In genomic region chr5:132814441-132815294, GRCh38 we compare ENCODE assay signal across 10 cellular contexts. TPM values are rescaled to one million over a fixed set of nuclear protein-coding genes. Genes with fewer than 3 reads are reported as not detected.
DNase-seq lines count a peak whose midpoint lies in the region; ATAC-seq and TF ChIP-seq lines count a peak whose summit lies in the region.
"Had no signal": no experiment of that assay in that cellular context is flagged by ENCODE, and none has a peak within 500 bp of the region (broad histone marks: within the 10 kb centered on the region; RNA-seq: fewer than 3 reads in every experiment).

No MANE protein-coding gene starts in this region.

- H3K9me3 ChIP-seq in adipocyte (ENCODE audit: control insufficient read depth, low read length): no peaks in the 10 kb centered on the region
- no peaks in the 10 kb centered on the region for H3K9me3 ChIP-seq in gastrocnemius medialis
- no peaks in the 10 kb centered on the region for H3K9me3 ChIP-seq in PC-9 (ENCODE audit: insufficient read depth, low read depth)

- H3K36me3 ChIP-seq in GM23338 (ENCODE audit: insufficient read depth): no peaks in the 10 kb centered on the region
- H3K36me3 ChIP-seq in adipocyte (ENCODE audit: control insufficient read depth, insufficient read depth, low read length, severe bottlenecking): no peaks in the 10 kb centered on the region
- H3K36me3 ChIP-seq in gastrocnemius medialis: no peaks in the 10 kb centered on the region
- H3K36me3 ChIP-seq in PC-9 (ENCODE audit: low read depth): no peaks in the 10 kb centered on the region

- H3K4me3 Mint-ChIP-seq in GM23338: peak overlapping the region; percentile 45; the same call in 2 of the 3 replicates
- H3K4me3 Mint-ChIP-seq: activated naive CD8-positive, alpha-beta T cell treated with anti-CD3 and anti-CD28 coated beads, Interleukin-2, amount 10 ng/mL, durations not matched to agents 7 days and 5 days had no signal

- H3K36me3 Mint-ChIP-seq in GM23338 (ENCODE audit: low read depth): peaks cover 3% of the 10 kb centered on the region; the same call in 1 of the 3 replicates
- H3K36me3 Mint-ChIP-seq: activated naive CD8-positive, alpha-beta T cell treated with anti-CD3 and anti-CD28 coated beads, Interleukin-2, amount 10 ng/mL, durations not matched to agents 7 days and 5 days had no signal

- peaks cover 52% of the 10 kb centered on the region for H3K27me3 Mint-ChIP-seq in GM23338 (ENCODE audit: insufficient read depth, low read depth, poor library complexity)

- H3K4me1 ChIP-seq in GM23338 (ENCODE audit: insufficient read depth) (peaks cover 14% of the 10 kb centered on the region; the same call in 1 of the 2 replicates), adipocyte (ENCODE audit: control insufficient read depth, insufficient read depth, low read length) (peaks cover 14% of the 10 kb centered on the region), gastrocnemius medialis (peaks cover 0 to 10% of the 10 kb centered on the region in 2 donors), PC-9 (replicated peaks; ENCODE audit: insufficient read depth) (peaks cover 21% of the 10 kb centered on the region)

- peaks cover 3% of the 10 kb centered on the region; the same call in 1 of the 3 replicates for H3K9me3 Mint-ChIP-seq in GM23338
- H3K9me3 Mint-ChIP-seq: activated naive CD8-positive, alpha-beta T cell treated with anti-CD3 and anti-CD28 coated beads, Interleukin-2, amount 10 ng/mL, durations not matched to agents 7 days and 5 days had no signal

- in situ Hi-C loops in gastrocnemius medialis (cut with MboI; ENCODE audit: low sequenced_read_pairs in 4 of 4): loop anchor here in 2 of 4 donors (25.0 kb wide), 1 partner anchor 277 kb away; the partner anchor contains the start of gene IL5 (in 2 of the 2)

- H3K9me2 ChIP-seq in GM23338 (ENCODE audit: insufficient read depth): no peaks in the 10 kb centered on the region
- H3K9me2 ChIP-seq in PC-9 (ENCODE audit: insufficient read depth): no peaks in the 10 kb centered on the region

- H3K4me1 Mint-ChIP-seq in GM23338: peaks cover 15% of the 10 kb centered on the region

- TF ChIP-seq CTCF in GM23338 (conservative IDR thresholded peaks at IDR 0.05; ENCODE audit: low read depth in 2 of 2) (peak in 1 of 2 experiments; percentile 37; a peak in 1 of 4 replicates), gastrocnemius medialis (IDR thresholded peaks at IDR 0.05 in 4 of 5, conservative IDR thresholded peaks at IDR 0.05 in 1 of 5) (no peak), PC-9 (conservative IDR thresholded peaks at IDR 0.05) (no peak)

- BruUV-seq in PC-9 (replicated peaks; lab: Mats Ljungman, UMichigan): no TSS peak

- POLR2A ChIA-PET in PC-9 (lab: Charles Lee; ENCODE audit: unreplicated experiment): interaction anchor here (0.7 kb wide), 2 partner anchors 17 to 81 kb away, joined by 5 to 14 read pairs; no protein-coding TSS in a partner anchor

- no peak overlapping the region for H3K9ac ChIP-seq in adipocyte (ENCODE audit: low read length)

- ATAC-seq in GM23338 (peak; percentile 49), gastrocnemius medialis (no peak), HG02623 (IDR thresholded peaks at IDR 0.05; ENCODE audit: unreplicated experiment) (no peak), left colon (no peak)

- H3F3A ChIP-seq in GM23338 (replicated peaks; ENCODE audit: low read depth) (0 out of 2 replicates have a peak, but pooled peaks cover 4% of the 10 kb centered on the region), PC-9 (ENCODE audit: insufficient read depth, low read depth) (peaks cover 14% of the 10 kb centered on the region; the same call in 1 of the 2 replicates)

- no peak overlapping the region for H3K27ac ChIP-seq in GM23338 (ENCODE audit: low read depth)
- no peak overlapping the region for H3K27ac ChIP-seq in gastrocnemius medialis
- no peak overlapping the region for H3K27ac ChIP-seq in PC-9

- DNase-seq in GM23338 (ENCODE audit: low spot score) (peak; percentile 66), adipocyte (ENCODE audit: low read depth) (no peak), iPS-NIHi7 (ENCODE audit: extremely low spot score) (peak; percentile 25), gastrocnemius medialis (no peak), PC-9 (no peak), dedifferentiated amniotic fluid mesenchymal stem cell (ENCODE audit: extremely low spot score) (no peak), left colon (no peak)
- DNase-seq: DMS79 treated with DMSO at 0.1 percent for 48 hours had no signal

- H4K20me1 ChIP-seq in GM23338 (replicated peaks; ENCODE audit: insufficient read depth): peaks cover 6% of the 10 kb centered on the region; the same call in 1 of the 2 replicates
- H4K20me1 ChIP-seq in PC-9 (ENCODE audit: insufficient read depth): no peaks in the 10 kb centered on the region

- H3K4me3 ChIP-seq in GM23338: peak overlapping the region; percentile 54
- H3K4me3 ChIP-seq in adipocyte (ENCODE audit: low read length): peak overlapping the region; percentile 27
- H3K4me3 ChIP-seq in gastrocnemius medialis: peak overlapping the region in 3 of 4 donors; percentile 33 to 57 (median 45)
- H3K4me3 ChIP-seq in PC-9: no peak overlapping the region

- TF ChIP-seq POLR2A in gastrocnemius medialis (IDR thresholded peaks at IDR 0.05): no peak

- intact Hi-C loops in gastrocnemius medialis (cut with DNase I; ENCODE audit: low total_unique reads) (no loop called here), PC-9 (cut with micrococcal nuclease; ENCODE audit: unreplicated experiment) (no loop called here), left colon (cut with DNase I, micrococcal nuclease) (no loop called here)

- H3K79me2 ChIP-seq in GM23338 (replicated peaks; ENCODE audit: insufficient read depth) (no peaks in the 10 kb centered on the region), PC-9 (ENCODE audit: low read depth) (no peaks in the 10 kb centered on the region)

- peak overlapping the region; percentile 69; the same call in 1 of the 2 replicates for H2AFZ ChIP-seq in GM23338
- H2AFZ ChIP-seq in PC-9: no peak overlapping the region

- peak overlapping the region; percentile 66; the same call in 1 of the 2 replicates for H3K4me2 ChIP-seq in GM23338
- H3K4me2 ChIP-seq in PC-9: no peak overlapping the region

- H3K27me3 ChIP-seq in GM23338 (ENCODE audit: insufficient read depth) (peaks cover 86% of the 10 kb centered on the region), adipocyte (replicated peaks; ENCODE audit: control insufficient read depth, insufficient read depth, low read length) (peaks cover 20% of the 10 kb centered on the region), gastrocnemius medialis (peaks cover 29 to 43% (median 34%) of the 10 kb centered on the region in 3 donors), PC-9 (ENCODE audit: insufficient read depth, low read depth) (no peaks in the 10 kb centered on the region)

- H3K27ac Mint-ChIP-seq in GM23338: no peak overlapping the region
- H3K27ac Mint-ChIP-seq: activated naive CD8-positive, alpha-beta T cell treated with anti-CD3 and anti-CD28 coated beads, Interleukin-2, amount 10 ng/mL, durations not matched to agents 7 days and 5 days had no signal

- CTCF ChIA-PET in PC-9 (lab: Charles Lee): no interaction called here

TF ChIP-seq in GM23338, 12 proteins besides CTCF, POLR2A, EP300 and RAD21:
- TF ChIP-seq CREB1 (CRISPR knock-in tag; IDR thresholded peaks at IDR 0.05; ENCODE audit: low read depth) (no peak), POLR2AphosphoS5 (IDR thresholded peaks at IDR 0.05; ENCODE audit: low read depth) (no peak), ZNF114 (CRISPR knock-in tag; IDR thresholded peaks at IDR 0.05) (no peak), EZH2phosphoT487 (IDR thresholded peaks at IDR 0.05; ENCODE audit: unreplicated experiment) (peak; percentile 45), ZNF331 (CRISPR knock-in tag; IDR thresholded peaks at IDR 0.05; ENCODE audit: low read depth) (no peak)

RNA-seq across cellular contexts. Expression of gene SOWAHA, which starts 1.6 kb away (rescaled TPM):
- total RNA-seq in GM23338 (2014; rRNA removed; shearing (Covaris generic)): 0.52 and 0.93 TPM in 2 replicates
- 0.18 TPM in 1 of 2 replicates, not detected in the other for polyA plus RNA-seq in GM23338 (2016; fragmentation: Nextera tagmentation; extraction: Ambion mirVana)
- total RNA-seq in gastrocnemius medialis (under 1 TPM in 1 of 4 donors, not detected in 3; 0.27 TPM), PC-9 (2021) (not detected in 2 replicates), left colon (10 to 100 TPM; 36.0 to 38.8 TPM)
- total RNA-seq: activated naive CD8-positive, alpha-beta T cell treated with anti-CD3 and anti-CD28 coated beads, Interleukin-2, amount 10 ng/mL, durations not matched to agents 7 days and 5 days had no signal

RNA-seq across cellular contexts. Expression of gene SHROOM1, which starts 15.8 kb away (rescaled TPM):
- total RNA-seq in GM23338 (2014; rRNA removed; shearing (Covaris generic)): 4.3 and 5.4 TPM in 2 replicates
- polyA plus RNA-seq in GM23338 (2016; fragmentation: Nextera tagmentation; extraction: Ambion mirVana): 2.5 and 2.6 TPM in 2 replicates
- total RNA-seq in gastrocnemius medialis (1 to 10 TPM in 3 of 4 donors, under 1 TPM in 1; 0.61 to 6.0 (median 2.0) TPM), PC-9 (2021) (23.3 and 23.5 TPM in 2 replicates), left colon (10 to 100 TPM; 49.4 to 53.4 TPM)

RNA-seq across cellular contexts. Expression of gene SEPTIN8, which starts 37.6 kb away (rescaled TPM):
- total RNA-seq in GM23338 (2014; rRNA removed; shearing (Covaris generic)): 37.2 and 45.0 TPM in 2 replicates
- 8.7 and 8.8 TPM in 2 replicates for polyA plus RNA-seq in GM23338 (2016; fragmentation: Nextera tagmentation; extraction: Ambion mirVana)
- 1 to 10 TPM; 5.2 to 7.9 (median 6.8) TPM for total RNA-seq in gastrocnemius medialis
- total RNA-seq in PC-9 (2021): 22.3 and 24.2 TPM in 2 replicates
- 10 to 100 TPM; 58.7 to 59.6 TPM for total RNA-seq in left colon

RNA-seq across cellular contexts. Expression of gene GDF9, which starts 51.6 kb away (rescaled TPM):
- total RNA-seq in GM23338 (2014; rRNA removed; shearing (Covaris generic)): 0.14 and 0.66 TPM in 2 replicates
- 0.11 and 0.37 TPM in 2 replicates for polyA plus RNA-seq in GM23338 (2016; fragmentation: Nextera tagmentation; extraction: Ambion mirVana)
- total RNA-seq in gastrocnemius medialis (1 to 10 TPM in 1 of 4 donors, under 1 TPM in 2, not detected in 1; 0.13 to 2.5 (median 0.46) TPM), PC-9 (2021) (0.73 and 1.4 TPM in 2 replicates), left colon (under 1 TPM; 0.09 to 0.50 TPM)

RNA-seq across cellular contexts. Expression of gene UQCRQ, which starts 51.8 kb away (rescaled TPM):
- 104 and 115 TPM in 2 replicates for total RNA-seq in GM23338 (2014; rRNA removed; shearing (Covaris generic))
- polyA plus RNA-seq in GM23338 (2016; fragmentation: Nextera tagmentation; extraction: Ambion mirVana): 1,308 and 1,495 TPM in 2 replicates
- total RNA-seq in gastrocnemius medialis: 100 to 1,000 TPM; 273 to 566 (median 326) TPM
- 414 and 446 TPM in 2 replicates for total RNA-seq in PC-9 (2021)
- total RNA-seq in left colon: 100 to 1,000 TPM; 769 to 906 TPM

Comparison
In these comparisons a context has a peak if more than half of its experiments do, and no peak if none do; other contexts are left out.
1. DNase-seq: peak in GM23338 (single experiment) and iPS-NIHi7 (single experiment); none in adipocyte (single experiment), gastrocnemius medialis (0 of 2), PC-9 (0 of 2), dedifferentiated amniotic fluid mesenchymal stem cell (single experiment) and left colon (0 of 2).
2. RNA of gene SOWAHA, which starts 1.6 kb away (total RNA-seq): 36.0 to 38.8 TPM in left colon; 0.52 to 0.93 TPM in GM23338, not detected in PC-9 and 0.27 TPM in gastrocnemius medialis; every median in the first group is over 10 times any median in the second.